30 cellular contexts compared by ENCODE assay signal in the genomic region with DNA sequence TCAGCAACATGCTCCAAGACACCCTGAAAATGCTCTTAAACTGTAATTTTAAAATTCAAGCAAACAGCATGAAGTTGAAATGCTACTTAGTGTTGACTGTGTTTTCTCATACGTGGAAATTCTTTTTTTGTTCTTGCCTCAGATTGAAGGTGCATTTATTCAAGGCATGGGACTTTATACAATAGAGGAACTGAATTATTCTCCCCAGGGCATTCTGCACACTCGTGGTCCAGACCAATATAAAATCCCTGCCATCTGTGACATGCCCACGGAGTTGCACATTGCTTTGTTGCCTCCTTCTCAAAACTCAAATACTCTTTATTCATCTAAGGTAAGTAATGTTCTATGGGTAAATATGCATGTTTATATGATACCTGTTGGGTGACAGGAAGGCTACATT.
"Had no signal": no experiment of that assay in that cellular context is flagged by ENCODE, and none has a peak within 500 bp of the region (broad histone marks: within the 10 kb centered on the region; RNA-seq: fewer than 3 reads in every experiment).

No MANE protein-coding gene starts in this region.

- H3K4me1 Mint-ChIP-seq: immature natural killer cell, mesothelial cell of epicardium had no signal

- H3K36me3 ChIP-seq: left lung, lower lobe of right lung, prostate gland, thyroid gland, upper lobe of right lung had no signal

- H3K9me3 Mint-ChIP-seq: immature natural killer cell; naive thymus-derived CD4-positive, alpha-beta T cell; natural killer cell treated with Interleukin-12 subunit alpha and Interleukin-12 subunit beta and Interleukin-15 and Interleukin-18, amount 100 ng/mL, for 72 hours; stimulated activated naive B cell treated with anti-CD40 and anti-IgM and Interleukin-4, amounts not matched to agents 10 μg/mL and 1 μg/mL and 100 μg/mL, for 72 hours had no signal

- DNase-seq: hypothalamus; immature natural killer cell; kidney; left colon; left lung; lower lobe of right lung; mammary epithelial cell; mesendoderm; naive thymus-derived CD4-positive, alpha-beta T cell; nucleus accumbens; pancreas; posterior cingulate gyrus; retina; right cardiac atrium; stimulated activated CD4-positive, alpha-beta T cell treated with anti-CD3 and anti-CD28 coated beads, Interleukin-12 subunit alpha, Interleukin-12 subunit beta, amount 100 ng/mL, for 4 hours; stimulated activated CD4-positive, alpha-beta T cell treated with anti-CD3 and anti-CD28 coated beads, Interleukin-15, amount 100 ng/mL, for 24 hours; stimulated activated CD4-positive, alpha-beta T cell treated with anti-CD3 and anti-CD28 coated beads, Interleukin-2, amount 100 ng/mL, for 24 hours; stimulated activated CD4-positive, alpha-beta T cell treated with anti-CD3 and anti-CD28 coated beads, Interleukin-4, amount 100 ng/mL, for 1 hour; stimulated activated naive B cell treated with anti-CD40 and anti-IgM and Interleukin-4, amounts not matched to agents 10 μg/mL and 1 μg/mL and 100 μg/mL, for 72 hours; stimulated activated naive CD8-positive, alpha-beta T cell treated with anti-CD3 and anti-CD28 coated beads, Interleukin-15, Interleukin-2, amounts not matched to agents 100 U/mL and 50 U/mL, for 24 hours; stomach; testis; thyroid gland; upper lobe of right lung had no signal

- H3K36me3 Mint-ChIP-seq: immature natural killer cell; mesothelial cell of epicardium; naive thymus-derived CD4-positive, alpha-beta T cell; natural killer cell treated with Interleukin-12 subunit alpha and Interleukin-12 subunit beta and Interleukin-15 and Interleukin-18, amount 100 ng/mL, for 72 hours; stimulated activated naive B cell treated with anti-CD40 and anti-IgM and Interleukin-4, amounts not matched to agents 10 μg/mL and 1 μg/mL and 100 μg/mL, for 72 hours had no signal

- H3K4me3 ChIP-seq: left lung, lower lobe of right lung, pancreas, prostate gland, skin epidermis, stomach, testis, thyroid gland, upper lobe of right lung had no signal

- H3K4me1 ChIP-seq: left lung, lower lobe of right lung, pancreas, stomach, testis, thyroid gland, upper lobe of right lung had no signal

- H3K27ac Mint-ChIP-seq: immature natural killer cell; mesothelial cell of epicardium; naive thymus-derived CD4-positive, alpha-beta T cell; natural killer cell treated with Interleukin-12 subunit alpha and Interleukin-12 subunit beta and Interleukin-15 and Interleukin-18, amount 100 ng/mL, for 72 hours; stimulated activated naive B cell treated with anti-CD40 and anti-IgM and Interleukin-4, amounts not matched to agents 10 μg/mL and 1 μg/mL and 100 μg/mL, for 72 hours had no signal

- H3K9me3 ChIP-seq: left lung, lower lobe of right lung, pancreas, prostate gland, stomach, testis, thyroid gland, upper lobe of right lung had no signal

- ATAC-seq: left colon; left lung; lower lobe of right lung; naive thymus-derived CD4-positive, alpha-beta T cell; natural killer cell treated with Interleukin-12 subunit alpha and Interleukin-12 subunit beta and Interleukin-15 and Interleukin-18, amount 100 ng/mL, for 72 hours; pancreas; right cardiac atrium; sciatic nerve; stimulated activated naive B cell treated with anti-CD40 and anti-IgM and Interleukin-4, amounts not matched to agents 10 μg/mL and 1 μg/mL and 100 μg/mL, for 72 hours; stimulated activated naive CD8-positive, alpha-beta T cell treated with anti-CD3 and anti-CD28 coated beads, Interleukin-15, Interleukin-2, amounts not matched to agents 100 U/mL and 50 U/mL, for 24 hours; upper lobe of right lung had no signal

- H3K4me3 Mint-ChIP-seq: immature natural killer cell; mesothelial cell of epicardium; naive thymus-derived CD4-positive, alpha-beta T cell; natural killer cell treated with Interleukin-12 subunit alpha and Interleukin-12 subunit beta and Interleukin-15 and Interleukin-18, amount 100 ng/mL, for 72 hours; neural crest cell; stimulated activated naive B cell treated with anti-CD40 and anti-IgM and Interleukin-4, amounts not matched to agents 10 μg/mL and 1 μg/mL and 100 μg/mL, for 72 hours had no signal

- H3K27me3 ChIP-seq: left lung, pancreas, stomach, testis, thyroid gland, upper lobe of right lung had no signal

- H3K27ac ChIP-seq: left lung, lower lobe of right lung, pancreas, skin epidermis, stomach, testis, thyroid gland, upper lobe of right lung had no signal
